7 cellular contexts compared by ENCODE assay signal in genomic region chr1:37539154-37539553, GRCh38. TPM values are rescaled to one million over a fixed set of nuclear protein-coding genes. Genes with fewer than 3 reads are reported as not detected.
"Had no signal": no experiment of that assay in that cellular context is flagged by ENCODE, and none has a peak within 500 bp of the region (broad histone marks: within the 10 kb centered on the region; RNA-seq: fewer than 3 reads in every experiment).

No MANE protein-coding gene starts in this region.

RNA-seq across cellular contexts. Expression of gene DNALI1, which starts 17.6 kb away (rescaled TPM):
- total RNA-seq: activated B cell treated with CpG ODN at 0.5 μM for 24 hours; activated CD4-positive, alpha-beta T cell treated with anti-CD3 and anti-CD28 coated beads, Interleukin-2, amount 10 ng/mL, durations not matched to agents 24 days and 14 days; activated CD8-positive, alpha-beta memory T cell treated with anti-CD3 and anti-CD28 coated beads for 36 hours; activated CD8-positive, alpha-beta T cell treated with anti-CD3 and anti-CD28 coated beads for 36 hours; activated CD8-positive, alpha-beta T cell treated with anti-CD3 and anti-CD28 coated beads, Interleukin-2, amount 10 ng/mL, durations not matched to agents 7 days and 5 days; T-helper 1 cell treated with Interleukin-12 subunit alpha and Interleukin-12 subunit beta and Interleukin-4 antibody, amounts not matched to agents 30 ng/mL and 1 ng/mL, for 36 hours; T-helper 17 cell had no signal
